8 cellular contexts compared by ENCODE assay signal in the genomic region with DNA sequence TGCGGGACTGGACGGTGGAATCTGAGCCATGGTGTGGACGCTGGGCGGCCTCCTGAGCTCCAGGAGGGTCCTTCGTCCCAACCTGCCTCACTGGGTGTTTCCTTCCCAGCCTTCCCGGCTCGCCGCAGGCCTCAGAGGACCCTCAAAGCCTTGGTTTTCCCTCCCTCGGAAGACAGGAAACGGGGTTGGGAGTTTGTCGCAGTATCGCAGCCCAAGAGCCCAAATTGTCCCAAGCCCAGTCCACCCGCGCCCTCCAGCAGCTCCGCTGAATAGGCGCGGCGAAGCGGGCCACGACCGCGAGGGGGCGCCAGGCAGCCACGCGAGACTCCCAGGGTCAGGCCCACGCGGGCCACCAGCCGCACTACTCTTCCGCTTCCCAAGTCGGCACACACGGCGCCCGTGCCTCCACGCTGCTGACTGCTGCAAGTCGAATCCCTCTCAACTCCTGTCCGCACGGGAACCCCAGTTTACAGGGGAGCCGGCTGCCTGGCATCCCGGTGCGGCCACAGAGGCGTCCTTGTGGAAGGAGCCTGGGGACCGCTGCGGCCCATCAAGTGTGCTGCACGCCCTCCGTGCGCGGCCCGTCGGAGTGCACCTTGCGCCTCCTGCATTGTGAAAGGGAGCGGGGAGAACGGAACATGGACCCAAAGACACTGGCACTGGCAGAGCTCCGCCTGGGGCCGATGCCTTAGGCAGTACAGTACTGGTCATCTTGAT. TPM values are rescaled to one million over a fixed set of nuclear protein-coding genes. Genes with fewer than 3 reads are reported as not detected.
DNase-seq lines count a peak whose midpoint lies in the region; ATAC-seq and TF ChIP-seq lines count a peak whose summit lies in the region.

No MANE protein-coding gene starts in this region.

- CTCF ChIA-PET in AG04450 (lab: Charles Lee) = interaction anchor here (0.5 to 3.0 kb wide), 21 partner anchors 9 to 486 kb away, joined by 3 to 37 read pairs (median 4); a partner anchor contains a TSS

- ATAC-seq in GM18511 (IDR thresholded peaks at IDR 0.05; ENCODE audit: unreplicated experiment) = peak; percentile 61

- H3K4me3 ChIP-seq in AG04450 (ENCODE audit: low read depth, low read length) (peak overlapping the region; percentile 54), ovary (peak overlapping the region; percentile 40), suprapubic skin (peak overlapping the region; percentile 53)

- no peaks in the 10 kb centered on the region for H3K27me3 ChIP-seq in AG04450 (ENCODE audit: control insufficient read depth, insufficient read depth, low read length)
- no peaks in the 10 kb centered on the region for H3K27me3 ChIP-seq in ovary
- no peaks in the 10 kb centered on the region for H3K27me3 ChIP-seq in suprapubic skin

- H3K4me1 ChIP-seq in ovary (ENCODE audit: insufficient read depth) = peaks cover 4% of the 10 kb centered on the region
- H3K4me1 ChIP-seq in suprapubic skin = peaks cover 11% of the 10 kb centered on the region

- peak; percentile 89 for TF ChIP-seq CTCF in AG04450 (IDR thresholded peaks at IDR 0.05; ENCODE audit: low read depth, low read length)
- peak; percentile 96 to 97 (median 97) for TF ChIP-seq CTCF in ovary (IDR thresholded peaks at IDR 0.05)
- peak; percentile 94 to 96 for TF ChIP-seq CTCF in suprapubic skin (IDR thresholded peaks at IDR 0.05)

- whole genome bisulfite sequencing in ovary, 3 donors = 2 to 3% (median 3%) methylated on average over 34 to 54 of the region's 54 CpGs
- whole genome bisulfite sequencing in suprapubic skin = 0% methylated on average over 5 of the region's 54 CpGs

- DNase-seq in AG04450 (ENCODE audit: low read depth, low spot score) = peak; percentile 11
- DNase-seq in HuH-7 (ENCODE audit: low spot score) = peak; percentile 70
- peak; percentile 57 for DNase-seq in SK-N-DZ (ENCODE audit: low spot score)
- DNase-seq in activated naive CD4-positive, alpha-beta T cell treated with Interleukin-2 at 50 U/mL for 16 hours = peak; percentile 89
- peak; percentile 70 for DNase-seq in globus pallidus (ENCODE audit: low spot score)
- peak; percentile 80 to 92 (median 87) for DNase-seq in ovary
- DNase-seq in suprapubic skin (ENCODE audit: low spot score in 2 of 2) = peak; percentile 90 to 92

- no peak overlapping the region for H3K27ac ChIP-seq in AG04450 (ENCODE audit: low read depth, low read length)
- H3K27ac ChIP-seq in ovary = no peak overlapping the region
- H3K27ac ChIP-seq in suprapubic skin = no peak overlapping the region

- POLR2A ChIA-PET in AG04450 (lab: Yijun Ruan, JAX) = interaction anchor here (0.5 to 1.4 kb wide), 7 partner anchors 27 to 412 kb away, joined by 3 to 9 read pairs (median 3); a partner anchor contains a TSS

- TF ChIP-seq POLR2A in ovary (IDR thresholded peaks at IDR 0.05) = peak; percentile 14
- TF ChIP-seq POLR2A in suprapubic skin (IDR thresholded peaks at IDR 0.05) = no peak

- H3K36me3 ChIP-seq in ovary (no peaks in the 10 kb centered on the region), suprapubic skin (no peaks in the 10 kb centered on the region)

- TF ChIP-seq EP300 in ovary (IDR thresholded peaks at IDR 0.05) (no peak), suprapubic skin (IDR thresholded peaks at IDR 0.05) (no peak)

- no peaks in the 10 kb centered on the region for H3K9me3 ChIP-seq in AG04450 (ENCODE audit: control insufficient read depth, insufficient read depth, low read length)
- no peaks in the 10 kb centered on the region for H3K9me3 ChIP-seq in ovary
- H3K9me3 ChIP-seq in suprapubic skin = no peaks in the 10 kb centered on the region

- intact Hi-C loops in ovary (cut with DNase I) = loop anchor here (2.0 to 10.0 kb wide), 8 partner anchors 49 to 419 kb away; a partner anchor contains a TSS

RNA-seq across cellular contexts. Expression of a gene that starts 40.4 kb away (rescaled TPM):
- 142 and 197 TPM in 2 replicates for polyA plus RNA-seq in AG04450 (2011; rRNA removed)
- polyA minus RNA-seq in AG04450 (2011; rRNA and poly(A)+ RNA removed) = 127 and 146 TPM in 2 replicates
- 218 and 250 TPM in 2 replicates for polyA plus RNA-seq in SK-N-DZ (2014; cell fraction: cytosol; rRNA removed)
- polyA plus RNA-seq in SK-N-DZ (2014; cell fraction: nucleus; rRNA removed) = 96.7 and 121 TPM in 2 replicates
- total RNA-seq in ovary = 10 to 100 TPM in 4 of 7 donors, 1 to 10 TPM in 3; 5.1 to 39.9 (median 10.4) TPM
- 1 to 10 TPM; 2.4 to 5.6 TPM for polyA plus RNA-seq in ovary
- total RNA-seq in suprapubic skin = 100 to 1,000 TPM in 3 of 4 donors, 10 to 100 TPM in 1; 93.3 to 127 (median 111) TPM

RNA-seq across cellular contexts. Expression of a gene that starts 50.4 kb away (rescaled TPM):
- polyA plus RNA-seq in AG04450 (2011; rRNA removed) (not detected in 2 replicates), ovary (under 1 TPM; 0.05 to 0.06 TPM)
- not detected in 2 replicates for polyA minus RNA-seq in AG04450 (2011; rRNA and poly(A)+ RNA removed)
- polyA plus RNA-seq in SK-N-DZ (2014; cell fraction: cytosol; rRNA removed) = 0.18 TPM in 1 of 2 replicates, not detected in the other
- polyA plus RNA-seq in SK-N-DZ (2014; cell fraction: nucleus; rRNA removed) = not detected in 2 replicates
- total RNA-seq in ovary (under 1 TPM in 5 of 7 donors, not detected in 2; under 0.01 to 0.37 (median 0.15) TPM), suprapubic skin (not detected)

RNA-seq across cellular contexts. Expression of a gene that starts 52.5 kb away (rescaled TPM):
- 11.3 and 17.2 TPM in 2 replicates for polyA plus RNA-seq in AG04450 (2011; rRNA removed)
- 12.6 and 16.0 TPM in 2 replicates for polyA minus RNA-seq in AG04450 (2011; rRNA and poly(A)+ RNA removed)
- polyA plus RNA-seq in SK-N-DZ (2014; cell fraction: cytosol; rRNA removed) = 33.7 and 40.1 TPM in 2 replicates
- polyA plus RNA-seq in SK-N-DZ (2014; cell fraction: nucleus; rRNA removed) = 24.7 and 25.4 TPM in 2 replicates
- 10 to 100 TPM; 14.7 to 26.6 (median 17.8) TPM for total RNA-seq in ovary
- 10 to 100 TPM in 1 of 2 donors, 1 to 10 TPM in 1; 2.0 to 26.3 TPM for polyA plus RNA-seq in ovary
- 10 to 100 TPM; 45.2 to 58.8 (median 51.2) TPM for total RNA-seq in suprapubic skin

Comparison
In these comparisons a context has a peak if more than half of its experiments do, and no peak if none do; other contexts are left out.
1. DNase-seq: peak in every context shown above with its lines; median percentile 91 in suprapubic skin; 89 in activated naive CD4-positive, alpha-beta T cell treated with Interleukin-2 at 50 U/mL for 16 hours; 87 in ovary; 70 in HuH-7; 70 in globus pallidus; 57 in SK-N-DZ; 11 in AG04450.